Comparison of ENCODE assay signal across 14 cellular contexts in the genomic region with DNA sequence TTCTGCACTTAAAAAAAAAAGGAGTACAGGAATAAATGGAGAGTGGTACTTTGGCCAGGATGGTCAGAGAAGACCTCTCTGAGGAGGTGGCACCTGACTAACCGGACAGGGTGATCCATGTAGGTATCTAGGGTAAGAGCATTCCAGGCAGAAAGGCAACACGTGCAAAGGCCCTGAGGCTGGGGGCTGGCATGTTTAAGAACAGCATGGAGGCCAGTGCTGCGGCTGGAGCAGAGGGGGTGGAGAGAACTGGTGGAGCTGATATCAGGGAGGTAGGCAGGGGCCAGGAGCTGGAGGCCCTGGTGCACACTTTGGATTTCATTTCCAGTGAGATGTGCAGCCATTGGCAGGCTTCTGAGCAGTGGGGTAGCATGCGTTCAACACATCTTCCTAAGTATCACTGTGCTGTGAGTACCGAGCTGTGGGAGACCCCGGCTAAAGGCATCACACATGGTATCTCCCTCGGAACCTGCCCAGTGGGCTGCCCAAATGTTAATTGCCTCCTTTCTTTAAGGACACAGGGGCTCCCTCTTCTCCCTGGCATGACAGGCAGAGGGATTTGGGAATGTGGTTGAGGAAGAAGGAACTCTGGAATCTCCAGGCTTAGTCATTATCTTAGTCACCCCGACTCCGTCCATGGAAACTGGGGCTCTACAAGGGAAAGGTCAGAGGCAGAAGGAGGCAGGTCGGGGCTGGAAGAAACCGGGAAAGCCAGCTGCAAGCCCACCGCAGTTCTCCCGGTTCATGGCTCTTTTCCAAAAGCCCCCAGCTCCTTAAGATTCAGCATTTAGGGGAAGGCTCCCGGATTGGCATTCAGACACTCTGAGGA. TPM values are rescaled to one million over a fixed set of nuclear protein-coding genes. Genes with fewer than 3 reads are reported as not detected.
A peak's percentile ranks its signal among the peaks of the same experiment; 100 is the strongest.
DNase-seq lines count a peak whose midpoint lies in the region; ATAC-seq, FAIRE-seq and TF ChIP-seq lines count a peak whose summit lies in the region.
"Had no signal": no experiment of that assay in that cellular context is flagged by ENCODE, and none has a peak within 500 bp of the region (broad histone marks: within the 10 kb centered on the region; RNA-seq: fewer than 3 reads in every experiment).

No MANE protein-coding gene starts in this region.

- peak; percentile 79 for FAIRE-seq in keratinocyte (lab: Jason Lieb, UNC)

- no peaks in the 10 kb centered on the region for H3K9me3 ChIP-seq in keratinocyte (ENCODE audit: control insufficient read depth, low read depth, low read length)
- H3K9me3 ChIP-seq in heart right ventricle, result no peaks in the 10 kb centered on the region
- H3K9me3 ChIP-seq: spleen had no signal

- no peak for ATAC-seq in activated T-cell treated with anti-CD3 and anti-CD28 coated beads, Interleukin-2, amount 50 U/mL, for 4 hours
- ATAC-seq in GM19351 (IDR thresholded peaks at IDR 0.05; ENCODE audit: unreplicated experiment) (no peak), heart right ventricle (no peak)

- H3K9me3 Mint-ChIP-seq in activated T-cell treated with anti-CD3 and anti-CD28 coated beads, Interleukin-2, amount 50 U/mL, for 4 hours, result no peaks in the 10 kb centered on the region
- H3K9me3 Mint-ChIP-seq: activated CD4-positive, alpha-beta T cell treated with anti-CD3 and anti-CD28 coated beads, Interleukin-2, amount 10 ng/mL, durations not matched to agents 7 days and 5 days had no signal

- H3K4me3 Mint-ChIP-seq in activated T-cell treated with anti-CD3 and anti-CD28 coated beads, Interleukin-2, amount 50 U/mL, for 4 hours, result no peak overlapping the region
- H3K4me3 Mint-ChIP-seq: activated CD4-positive, alpha-beta T cell treated with anti-CD3 and anti-CD28 coated beads, Interleukin-2, amount 10 ng/mL, durations not matched to agents 7 days and 5 days had no signal

- H3K27me3 ChIP-seq in keratinocyte (ENCODE audit: control insufficient read depth, extremely low read depth, insufficient read depth, low read length), result no peaks in the 10 kb centered on the region
- peaks cover 0 to 7% (median 0%) of the 10 kb centered on the region in 7 donors for H3K27me3 ChIP-seq in heart right ventricle

- H3K4me3 ChIP-seq in keratinocyte (ENCODE audit: control insufficient read depth in 2 of 3, extremely low read depth in 1 of 3, insufficient read depth in 2 of 3, low read depth in 1 of 3, low read length in 3 of 3) (peak overlapping the region in 1 of 3 experiments; percentile 30), heart right ventricle (no peak overlapping the region)
- H3K4me3 ChIP-seq: lung had no signal

- TF ChIP-seq CTCF in keratinocyte (optimal IDR thresholded peaks at IDR 0.05 in 1 of 3, IDR thresholded peaks at IDR 0.05 in 1 of 3, conservative IDR thresholded peaks at IDR 0.05 in 1 of 3; ENCODE audit: extremely low read depth in 1 of 3, insufficient read depth in 2 of 3, low read length in 3 of 3) (no peak), heart right ventricle (IDR thresholded peaks at IDR 0.05) (no peak)

- H3K27ac ChIP-seq in keratinocyte (ENCODE audit: control insufficient read depth, insufficient read depth, low read length) (peak overlapping the region; percentile 81), heart right ventricle (no peak overlapping the region)
- H3K27ac ChIP-seq: spleen had no signal

- H3K4me2 ChIP-seq in keratinocyte (ENCODE audit: control insufficient read depth, extremely low read depth, insufficient read depth, low read depth, low read length), result peak overlapping the region; percentile 50

- H3K36me3 Mint-ChIP-seq in activated T-cell treated with anti-CD3 and anti-CD28 coated beads, Interleukin-2, amount 50 U/mL, for 4 hours (ENCODE audit: insufficient read depth), result no peaks in the 10 kb centered on the region

- H3K4me1 Mint-ChIP-seq in activated T-cell treated with anti-CD3 and anti-CD28 coated beads, Interleukin-2, amount 50 U/mL, for 4 hours (ENCODE audit: low read depth), result peaks cover 13% of the 10 kb centered on the region

- H3K79me2 ChIP-seq in keratinocyte (ENCODE audit: control insufficient read depth, insufficient read depth, low read length), result no peaks in the 10 kb centered on the region

- dilution Hi-C loops in keratinocyte (cut with MboI; ENCODE audit: extremely low pct_ligation_motif_present, low sequenced_read_pairs), result no loop called here

- intact Hi-C loops in heart right ventricle (cut with DNase I), result no loop called here

- DNase-seq in ACHN (peak; percentile 62), HS-27A (ENCODE audit: low read depth) (peak; percentile 1), astrocyte of the hippocampus (ENCODE audit: low read depth, low spot score) (peak; percentile 54), keratinocyte (ENCODE audit: low read depth, low spot score) (peak; percentile 70), NCI-H146 (lab: John Stamatoyannopoulos, UW) (no peak), heart right ventricle (no peak)
- DNase-seq in activated T-cell treated with anti-CD3 and anti-CD28 coated beads, Interleukin-2, amount 50 U/mL, for 4 hours, result no peak
- DNase-seq: NCI-H2171, spleen had no signal

- H3K36me3 ChIP-seq in keratinocyte (ENCODE audit: control insufficient read depth in 2 of 2, extremely low read depth in 1 of 2, insufficient read depth in 2 of 2, low read length in 2 of 2) (no peaks in the 10 kb centered on the region), heart right ventricle (no peaks in the 10 kb centered on the region)
- H3K36me3 ChIP-seq: spleen had no signal

- H3K9ac ChIP-seq in keratinocyte (ENCODE audit: control insufficient read depth, extremely low read depth, insufficient read depth, low read length), result peak overlapping the region; percentile 66

- peak overlapping the region; percentile 66 for H2AFZ ChIP-seq in keratinocyte (ENCODE audit: control insufficient read depth, low read length)

- H3K27me3 Mint-ChIP-seq in activated T-cell treated with anti-CD3 and anti-CD28 coated beads, Interleukin-2, amount 50 U/mL, for 4 hours (ENCODE audit: low read depth), result peaks cover 11% of the 10 kb centered on the region

- H4K20me1 ChIP-seq in keratinocyte (ENCODE audit: control insufficient read depth, extremely low read depth, insufficient read depth, low read length), result no peaks in the 10 kb centered on the region

- no peaks in the 10 kb centered on the region for H3K9me1 ChIP-seq in keratinocyte (ENCODE audit: control insufficient read depth, extremely low read depth, insufficient read depth, low read length)

- in situ Hi-C loops in ACHN (cut with HindIII; ENCODE audit: low pct_ligation_motif_present, low pct_unique_long_range_greater_than_20kb, low sequenced_read_pairs), result no loop called here

- 77 to 84% methylated on average over 14 of the region's 14 CpGs for WGBS in heart right ventricle, 2 donors

- H3K4me1 ChIP-seq in keratinocyte (ENCODE audit: control insufficient read depth, extremely low read depth, insufficient read depth, low read length) (peaks cover 17% of the 10 kb centered on the region), heart right ventricle (peaks cover 0 to 25% (median 10%) of the 10 kb centered on the region in 9 donors)

RNA-seq across cellular contexts. Expression of gene SLC6A7, which starts 18.5 kb away (rescaled TPM):
- polyA plus RNA-seq in keratinocyte (not detected in 3 replicates), heart right ventricle (not detected)
- not detected for polyA plus RNA-seq in keratinocyte (2011; ENCODE audit: low read depth)
- polyA plus RNA-seq in keratinocyte (2011; cell fraction: cytosol; rRNA removed), result not detected in 2 replicates
- not detected in 2 replicates for polyA plus RNA-seq in keratinocyte (2011; cell fraction: nucleus; rRNA removed)
- polyA plus RNA-seq in keratinocyte (2012; ENCODE audit: low replicate concordance), result not detected in 2 replicates
- polyA minus RNA-seq in keratinocyte, result not detected in 3 replicates
- not detected for polyA minus RNA-seq in keratinocyte (2011; cell fraction: cytosol; rRNA and poly(A)+ RNA removed)
- polyA minus RNA-seq in keratinocyte (2011; cell fraction: nucleus; rRNA and poly(A)+ RNA removed), result not detected in 2 replicates
- total RNA-seq in activated T-cell treated with anti-CD3 and anti-CD28 coated beads, Interleukin-2, amount 50 U/mL, for 4 hours, result not detected
- not detected for total RNA-seq in heart right ventricle
- total RNA-seq: activated CD4-positive, alpha-beta T cell treated with anti-CD3 and anti-CD28 coated beads, Interleukin-2, amount 10 ng/mL, durations not matched to agents 7 days and 5 days; spleen had no signal
- polyA plus RNA-seq: BJ, esophagus had no signal

RNA-seq across cellular contexts. Expression of gene CDX1, which starts 41.8 kb away (rescaled TPM):
- polyA plus RNA-seq in keratinocyte (not detected in 3 replicates), heart right ventricle (under 1 TPM in 1 of 2 donors, not detected in 1; 0.13 TPM)
- polyA plus RNA-seq in keratinocyte (2011; ENCODE audit: low read depth), result not detected
- polyA plus RNA-seq in keratinocyte (2011; cell fraction: cytosol; rRNA removed), result not detected in 2 replicates
- polyA plus RNA-seq in keratinocyte (2011; cell fraction: nucleus; rRNA removed), result not detected in 2 replicates
- polyA plus RNA-seq in keratinocyte (2012; ENCODE audit: low replicate concordance), result not detected in 2 replicates
- polyA minus RNA-seq in keratinocyte, result not detected in 3 replicates
- not detected for polyA minus RNA-seq in keratinocyte (2011; cell fraction: cytosol; rRNA and poly(A)+ RNA removed)
- not detected in 2 replicates for polyA minus RNA-seq in keratinocyte (2011; cell fraction: nucleus; rRNA and poly(A)+ RNA removed)
- total RNA-seq in activated T-cell treated with anti-CD3 and anti-CD28 coated beads, Interleukin-2, amount 50 U/mL, for 4 hours, result under 1 TPM in 1 of 3 donors, not detected in 2; 0.13 TPM
- total RNA-seq in heart right ventricle, result under 1 TPM in 1 of 10 donors, not detected in 9; 0.32 TPM
- total RNA-seq: activated CD4-positive, alpha-beta T cell treated with anti-CD3 and anti-CD28 coated beads, Interleukin-2, amount 10 ng/mL, durations not matched to agents 7 days and 5 days had no signal

RNA-seq across cellular contexts. Expression of gene PDGFRB, which starts 52.8 kb away (rescaled TPM):
- polyA plus RNA-seq in keratinocyte, result 0.14 TPM in 1 of 3 replicates, not detected in the others
- not detected for polyA plus RNA-seq in keratinocyte (2011; ENCODE audit: low read depth)
- 0.03 TPM in 1 of 2 replicates, not detected in the other for polyA plus RNA-seq in keratinocyte (2011; cell fraction: cytosol; rRNA removed)
- polyA plus RNA-seq in keratinocyte (2011; cell fraction: nucleus; rRNA removed), result not detected in 2 replicates
- polyA plus RNA-seq in keratinocyte (2012; ENCODE audit: low replicate concordance), result not detected in 2 replicates
- polyA minus RNA-seq in keratinocyte, result 0.46 TPM in 1 of 3 replicates, not detected in the others
- not detected for polyA minus RNA-seq in keratinocyte (2011; cell fraction: cytosol; rRNA and poly(A)+ RNA removed)
- 0.21 TPM in 1 of 2 replicates, not detected in the other for polyA minus RNA-seq in keratinocyte (2011; cell fraction: nucleus; rRNA and poly(A)+ RNA removed)
- under 1 TPM; 0.19 to 0.40 (median 0.37) TPM for total RNA-seq in activated T-cell treated with anti-CD3 and anti-CD28 coated beads, Interleukin-2, amount 50 U/mL, for 4 hours
- total RNA-seq in heart right ventricle, result 100 to 1,000 TPM in 1 of 10 donors, 10 to 100 TPM in 9; 15.5 to 101 (median 35.9) TPM
- 10 to 100 TPM; 49.1 to 54.3 TPM for polyA plus RNA-seq in heart right ventricle

Comparison
In these comparisons a context has a peak if more than half of its experiments do, and no peak if none do; other contexts are left out.
1. DNase-seq: peak in ACHN (single experiment), HS-27A (single experiment), astrocyte of the hippocampus (single experiment) and keratinocyte (single experiment); none in activated T-cell treated with anti-CD3 and anti-CD28 coated beads, Interleukin-2, amount 50 U/mL, for 4 hours (single experiment), NCI-H146 (single experiment) and heart right ventricle (0 of 2).
2. RNA of gene PDGFRB, which starts 52.8 kb away (total RNA-seq): 15.5 to 101 TPM in heart right ventricle; 0.19 to 0.40 TPM in activated T-cell treated with anti-CD3 and anti-CD28 coated beads, Interleukin-2, amount 50 U/mL, for 4 hours; every median in the first group is over 10 times any median in the second.